Comparison of ENCODE assay signal across 8 cellular contexts in genomic region chr1:16026723-16027484, GRCh38. TPM values are rescaled to one million over a fixed set of nuclear protein-coding genes. Genes with fewer than 3 reads are reported as not detected.
DNase-seq lines count a peak whose midpoint lies in the region; ATAC-seq and TF ChIP-seq lines count a peak whose summit lies in the region.

No MANE protein-coding gene starts in this region.

- no peak overlapping the region for H3K27ac Mint-ChIP-seq in naive B cell

- no peaks in the 10 kb centered on the region for H3K9me2 ChIP-seq in MM.1S (replicated peaks; ENCODE audit: insufficient read depth, low read length)

- no peaks in the 10 kb centered on the region for H4K20me1 ChIP-seq in MM.1S (ENCODE audit: insufficient read depth, low read length)

- H3K9ac ChIP-seq in MM.1S (ENCODE audit: low read length), result no peak overlapping the region

- no peaks in the 10 kb centered on the region for H3K9me3 ChIP-seq in MM.1S (replicated peaks; ENCODE audit: insufficient read depth, low read length)
- no peaks in the 10 kb centered on the region for H3K9me3 ChIP-seq in ascending aorta

- peak overlapping the region; percentile 45; the same call in 1 of the 2 replicates for H3K4me2 ChIP-seq in MM.1S (ENCODE audit: low read depth, low read length)

- peak overlapping the region; percentile 43; the same call in 1 of the 2 replicates for H3K4me3 ChIP-seq in ACC112 (ENCODE audit: low read depth, low read length)
- H3K4me3 ChIP-seq in MM.1S (ENCODE audit: low read length), result peak overlapping the region; percentile 24; the same call in 1 of the 2 replicates
- peak overlapping the region; percentile 3 to 46 for H3K4me3 ChIP-seq in ascending aorta

- peak; percentile 62 to 65 for ATAC-seq in naive B cell (ENCODE audit: low read depth in 2 of 2)
- ATAC-seq in HG03108 (IDR thresholded peaks at IDR 0.05; ENCODE audit: unreplicated experiment), result no peak
- no peak for ATAC-seq in HG03442 (IDR thresholded peaks at IDR 0.05; ENCODE audit: unreplicated experiment)

- H3K27me3 ChIP-seq in ACC112 (ENCODE audit: insufficient read depth, low read length), result peaks cover 5% of the 10 kb centered on the region; the same call in 1 of the 2 replicates
- peaks cover 89% of the 10 kb centered on the region for H3K27me3 ChIP-seq in MM.1S (replicated peaks; ENCODE audit: insufficient read depth, low read length)
- no peaks in the 10 kb centered on the region for H3K27me3 ChIP-seq in ascending aorta

- H2AFZ ChIP-seq in ACC112 (ENCODE audit: low read length, unreplicated experiment) (no peak overlapping the region), MM.1S (ENCODE audit: low read length) (peak overlapping the region; percentile 19; the same call in 1 of the 2 replicates)

- H3K4me1 ChIP-seq in ACC112 (ENCODE audit: control insufficient read depth, insufficient read depth, low read length, unreplicated experiment), result no peaks in the 10 kb centered on the region
- no peaks in the 10 kb centered on the region for H3K4me1 ChIP-seq in MM.1S (ENCODE audit: low read length)
- H3K4me1 ChIP-seq in ascending aorta, result peaks cover 8 to 9% of the 10 kb centered on the region in 2 donors

- H3K4me3 Mint-ChIP-seq in naive B cell, result peak overlapping the region in 5 of 8 donors; percentile 20 to 71 (median 42)

- DNase-seq in MM.1S, result peak; percentile 16
- DNase-seq in ascending aorta (ENCODE audit: low spot score in 2 of 2), result no peak
- peak; percentile 28 for DNase-seq in naive B cell
- DNase-seq in amniotic stem cell (lab: John Stamatoyannopoulos, UW), result no peak
- DNase-seq in T1000 (lab: John Stamatoyannopoulos, UW), result no peak

- no peaks in the 10 kb centered on the region for H3K36me3 Mint-ChIP-seq in naive B cell

- H3K36me3 ChIP-seq in ACC112 (ENCODE audit: insufficient read depth, low read length) (no peaks in the 10 kb centered on the region), MM.1S (replicated peaks; ENCODE audit: insufficient read depth, low read length) (no peaks in the 10 kb centered on the region), ascending aorta (no peaks in the 10 kb centered on the region)

- peaks cover 0 to 1% (median 0%) of the 10 kb centered on the region in 7 donors for H3K9me3 Mint-ChIP-seq in naive B cell

- intact Hi-C loops in ascending aorta (cut with DNase I), result no loop called here

- peaks cover 10 to 60% (median 39%) of the 10 kb centered on the region in 3 donors for H3K27me3 Mint-ChIP-seq in naive B cell

- TF ChIP-seq CTCF in MM.1S (IDR thresholded peaks at IDR 0.05; ENCODE audit: low read length) (no peak), ascending aorta (IDR thresholded peaks at IDR 0.05) (no peak)

- H3K27ac ChIP-seq in ACC112 (ENCODE audit: low read depth, low read length) (no peak overlapping the region), MM.1S (ENCODE audit: low read length) (no peak overlapping the region), ascending aorta (peak overlapping the region in 1 of 2 donors; percentile 35)

- peaks cover 0 to 10% (median 4%) of the 10 kb centered on the region in 3 donors for H3K4me1 Mint-ChIP-seq in naive B cell

- no peaks in the 10 kb centered on the region for H3K79me2 ChIP-seq in ACC112 (ENCODE audit: control insufficient read depth, insufficient read depth, low read length, unreplicated experiment)
- H3K79me2 ChIP-seq in MM.1S (ENCODE audit: low read length), result no peaks in the 10 kb centered on the region

- no peaks in the 10 kb centered on the region for H3F3A ChIP-seq in MM.1S (ENCODE audit: insufficient read depth, low read length)

RNA-seq across cellular contexts. Expression of gene CLCNKA, which starts 5.1 kb away (rescaled TPM):
- total RNA-seq in ascending aorta, result not detected
- polyA plus RNA-seq in naive B cell (ENCODE audit: low read depth in 6 of 6), result not detected

RNA-seq across cellular contexts. Expression of gene HSPB7, which starts 9.1 kb away (rescaled TPM):
- total RNA-seq in ascending aorta, result 191 TPM
- not detected for polyA plus RNA-seq in naive B cell (ENCODE audit: low read depth in 6 of 6)

RNA-seq across cellular contexts. Expression of gene CLCNKB, which starts 16.7 kb away (rescaled TPM):
- total RNA-seq in ascending aorta, result not detected
- not detected for polyA plus RNA-seq in naive B cell (ENCODE audit: low read depth in 6 of 6)

RNA-seq across cellular contexts. Expression of gene SRARP, which starts 22.9 kb away (rescaled TPM):
- not detected for total RNA-seq in ascending aorta
- not detected for polyA plus RNA-seq in naive B cell (ENCODE audit: low read depth in 6 of 6)

RNA-seq across cellular contexts. Expression of gene FAM131C, which starts 46.5 kb away (rescaled TPM):
- 0.21 TPM for total RNA-seq in ascending aorta
- not detected for polyA plus RNA-seq in naive B cell (ENCODE audit: low read depth in 6 of 6)

Comparison
In these comparisons a context has a peak if more than half of its experiments do, and no peak if none do; other contexts are left out.
1. DNase-seq: peak in MM.1S (single experiment) and naive B cell (single experiment); none in ascending aorta (0 of 2), amniotic stem cell (single experiment) and T1000 (single experiment).
2. ATAC-seq: peak in naive B cell (2 of 2); none in HG03108 (single experiment) and HG03442 (single experiment).
3. Peak in every context shown above with its lines, with median percentiles within 50 percentile points of each other: H3K4me3 ChIP-seq.